Comparison of ENCODE assay signal across 1 cellular context in genomic region chr6:20708367-20709124, GRCh38.
TF ChIP-seq lines count a peak whose summit lies in the region.

No MANE protein-coding gene starts in this region.

TF ChIP-seq in WTC11, 78 proteins besides CTCF, POLR2A, EP300 and RAD21 (continued from another document):
- TF ChIP-seq MYBL2 (CRISPR knock-in tag; IDR thresholded peaks at IDR 0.05), result no peak
- no peak for TF ChIP-seq ZNF232 (CRISPR knock-in tag; IDR thresholded peaks at IDR 0.05)
- TF ChIP-seq FOXP1 (CRISPR knock-in tag; IDR thresholded peaks at IDR 0.05; ENCODE audit: borderline replicate concordance), result no peak
- TF ChIP-seq TCF7 (CRISPR knock-in tag; IDR thresholded peaks at IDR 0.05; ENCODE audit: low read depth), result no peak
- no peak for TF ChIP-seq ZNF671 (CRISPR knock-in tag; IDR thresholded peaks at IDR 0.05)
- TF ChIP-seq PRRX2 (CRISPR knock-in tag; IDR thresholded peaks at IDR 0.05), result no peak
- no peak for TF ChIP-seq NR3C1 (CRISPR knock-in tag; conservative IDR thresholded peaks at IDR 0.05; ENCODE audit: low read depth)
